14 cellular contexts compared by ENCODE assay signal in the genomic region with DNA sequence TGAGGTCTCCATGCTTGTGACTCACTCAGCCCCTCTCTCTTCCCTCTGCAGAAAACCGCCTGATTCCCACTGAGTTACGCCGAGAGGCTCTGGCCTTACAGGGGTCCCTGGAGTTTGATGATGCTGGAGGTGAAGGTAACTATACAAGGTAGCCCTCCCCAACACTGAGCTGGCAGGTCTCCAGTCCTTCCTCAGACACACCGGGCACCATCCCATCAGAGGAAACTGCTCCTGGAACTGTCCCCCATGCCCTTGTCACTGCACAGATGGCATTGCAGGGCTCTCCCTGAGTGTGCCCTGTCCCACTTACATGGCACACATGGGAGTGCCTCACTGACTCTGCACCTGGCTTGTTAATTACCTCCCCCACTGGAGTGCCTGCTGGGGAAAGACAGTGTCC. TPM values are rescaled to one million over a fixed set of nuclear protein-coding genes. Genes with fewer than 3 reads are reported as not detected.
DNase-seq lines count a peak whose midpoint lies in the region; ATAC-seq and TF ChIP-seq lines count a peak whose summit lies in the region.
"Had no signal": no experiment of that assay in that cellular context is flagged by ENCODE, and none has a peak within 500 bp of the region (broad histone marks: within the 10 kb centered on the region; RNA-seq: fewer than 3 reads in every experiment).

No MANE protein-coding gene starts in this region.

- CTCF ChIA-PET in activated CD4-positive, alpha-beta T cell treated with anti-CD3 and anti-CD28 coated beads for 36 hours (lab: Charles Lee): interaction anchor here (1.4 kb wide), 1 partner anchor 453 kb away, joined by 3 read pairs; no protein-coding TSS in a partner anchor

- peak overlapping the region; percentile 94 for H3K4me3 ChIP-seq in HFF-Myc (replicated peaks; ENCODE audit: low read depth, low read length)

- peaks cover 34% of the 10 kb centered on the region for H3K4me1 Mint-ChIP-seq in activated CD4-positive, alpha-beta T cell treated with anti-CD3 and anti-CD28 coated beads for 36 hours
- H3K4me1 Mint-ChIP-seq in activated T-helper 1 cell treated with anti-CD3 and anti-CD28 coated beads, Interleukin-12 subunit alpha, Interleukin-12 subunit beta, Interleukin-2, Interleukin-4 antibody, amounts not matched to agents 30 ng/mL and 10 ng/mL and 1 ng/mL, durations not matched to agents 14 hours and 24 hours and 36 hours (ENCODE audit: low read depth): peaks cover 21% of the 10 kb centered on the region
- H3K4me1 Mint-ChIP-seq in natural killer cell: peaks cover 25 to 42% of the 10 kb centered on the region in 2 donors

- intact Hi-C loops in activated CD4-positive, alpha-beta T cell treated with anti-CD3 and anti-CD28 coated beads for 36 hours (cut with DNase I, micrococcal nuclease): loop anchor here (5.0 to 10.0 kb wide), 3 partner anchors 383 to 1148 kb away; partner anchors contain the start of genes GPR148 (in 1 of the 2) and MZT2A (in 1 of the 2)
- intact Hi-C loops in activated T-helper 1 cell treated with anti-CD3 and anti-CD28 coated beads, Interleukin-12 subunit alpha, Interleukin-12 subunit beta, Interleukin-2, Interleukin-4 antibody, amounts not matched to agents 30 ng/mL and 10 ng/mL and 1 ng/mL, durations not matched to agents 14 hours and 24 hours and 36 hours (cut with micrococcal nuclease): loop anchor here (5.0 to 10.0 kb wide), 2 partner anchors 628 to 1340 kb away; no protein-coding TSS in a partner anchor
- intact Hi-C loops in natural killer cell (cut with micrococcal nuclease): no loop called here

- no peaks in the 10 kb centered on the region for H3K9me3 Mint-ChIP-seq in activated CD4-positive, alpha-beta T cell treated with anti-CD3 and anti-CD28 coated beads for 36 hours (ENCODE audit: low read depth)
- no peaks in the 10 kb centered on the region for H3K9me3 Mint-ChIP-seq in activated T-helper 1 cell treated with anti-CD3 and anti-CD28 coated beads, Interleukin-12 subunit alpha, Interleukin-12 subunit beta, Interleukin-2, Interleukin-4 antibody, amounts not matched to agents 30 ng/mL and 10 ng/mL and 1 ng/mL, durations not matched to agents 14 hours and 24 hours and 36 hours
- H3K9me3 Mint-ChIP-seq in natural killer cell: no peaks in the 10 kb centered on the region
- H3K9me3 Mint-ChIP-seq: stimulated activated naive B cell treated with anti-CD40 and anti-IgM and Interleukin-4, amounts not matched to agents 10 μg/mL and 1 μg/mL and 100 μg/mL, for 72 hours had no signal

- ATAC-seq in activated CD4-positive, alpha-beta T cell treated with anti-CD3 and anti-CD28 coated beads for 36 hours: no peak
- ATAC-seq in natural killer cell: no peak
- ATAC-seq: stimulated activated naive B cell treated with anti-CD40 and anti-IgM and Interleukin-4, amounts not matched to agents 10 μg/mL and 1 μg/mL and 100 μg/mL, for 72 hours had no signal

- POLR2A ChIA-PET in activated CD4-positive, alpha-beta T cell treated with anti-CD3 and anti-CD28 coated beads for 36 hours (lab: Charles Lee): interaction anchor here (0.9 to 1.1 kb wide), 2 partner anchors 9 kb away, joined by 3 read pairs; no protein-coding TSS in a partner anchor

- no peaks in the 10 kb centered on the region for H3K27me3 Mint-ChIP-seq in activated CD4-positive, alpha-beta T cell treated with anti-CD3 and anti-CD28 coated beads for 36 hours
- no peaks in the 10 kb centered on the region for H3K27me3 Mint-ChIP-seq in activated T-helper 1 cell treated with anti-CD3 and anti-CD28 coated beads, Interleukin-12 subunit alpha, Interleukin-12 subunit beta, Interleukin-2, Interleukin-4 antibody, amounts not matched to agents 30 ng/mL and 10 ng/mL and 1 ng/mL, durations not matched to agents 14 hours and 24 hours and 36 hours (ENCODE audit: insufficient read depth)
- no peaks in the 10 kb centered on the region for H3K27me3 Mint-ChIP-seq in natural killer cell (ENCODE audit: low read depth in 2 of 2)
- H3K27me3 Mint-ChIP-seq: stimulated activated naive B cell treated with anti-CD40 and anti-IgM and Interleukin-4, amounts not matched to agents 10 μg/mL and 1 μg/mL and 100 μg/mL, for 72 hours had no signal

- TF ChIP-seq CTCF in HFF-Myc (IDR thresholded peaks at IDR 0.05; ENCODE audit: low read depth, low read length, missing control alignments) (no peak), natural killer cell (IDR thresholded peaks at IDR 0.05) (no peak)

- peaks cover 65% of the 10 kb centered on the region for H3K36me3 Mint-ChIP-seq in activated CD4-positive, alpha-beta T cell treated with anti-CD3 and anti-CD28 coated beads for 36 hours (ENCODE audit: low read depth)
- peaks cover 49% of the 10 kb centered on the region for H3K36me3 Mint-ChIP-seq in activated T-helper 1 cell treated with anti-CD3 and anti-CD28 coated beads, Interleukin-12 subunit alpha, Interleukin-12 subunit beta, Interleukin-2, Interleukin-4 antibody, amounts not matched to agents 30 ng/mL and 10 ng/mL and 1 ng/mL, durations not matched to agents 14 hours and 24 hours and 36 hours (ENCODE audit: low read depth)
- no peaks in the 10 kb centered on the region for H3K36me3 Mint-ChIP-seq in natural killer cell

- no peak for DNase-seq in activated CD4-positive, alpha-beta T cell treated with anti-CD3 and anti-CD28 coated beads for 36 hours
- no peak for DNase-seq in activated CD4-positive, alpha-beta T cell treated with anti-CD3 and anti-CD28 coated beads for 4 hours
- DNase-seq in HFF-Myc (ENCODE audit: extremely low read depth, low read depth): no peak
- DNase-seq in activated T-helper 1 cell treated with anti-CD3 and anti-CD28 coated beads, Interleukin-12 subunit alpha, Interleukin-12 subunit beta, Interleukin-2, Interleukin-4 antibody, amounts not matched to agents 30 ng/mL and 10 ng/mL and 1 ng/mL, durations not matched to agents 14 hours and 24 hours and 36 hours (ENCODE audit: low spot score): no peak
- DNase-seq in natural killer cell: no peak
- no peak for DNase-seq in DMS 273 treated with DMSO at 0.1 percent for 48 hours (lab: John Stamatoyannopoulos, UW)
- no peak for DNase-seq in NCI-H69 (lab: John Stamatoyannopoulos, UW)
- DNase-seq in activated gamma-delta T cell treated with Interleukin-2 at 50 U/mL for 16 hours: no peak
- DNase-seq: activated effector memory CD4-positive, alpha-beta T cell treated with anti-CD3 and anti-CD28 coated beads, Interleukin-2, amount 50 U/mL, for 16 hours; caudate nucleus; foreskin fibroblast; NCI-H1417; NCI-H345; stimulated activated naive B cell treated with anti-CD40 and anti-IgM and Interleukin-4, amounts not matched to agents 10 μg/mL and 1 μg/mL and 100 μg/mL, for 72 hours had no signal

- no peak overlapping the region for H3K27ac Mint-ChIP-seq in activated CD4-positive, alpha-beta T cell treated with anti-CD3 and anti-CD28 coated beads for 36 hours
- H3K27ac Mint-ChIP-seq in activated T-helper 1 cell treated with anti-CD3 and anti-CD28 coated beads, Interleukin-12 subunit alpha, Interleukin-12 subunit beta, Interleukin-2, Interleukin-4 antibody, amounts not matched to agents 30 ng/mL and 10 ng/mL and 1 ng/mL, durations not matched to agents 14 hours and 24 hours and 36 hours: peak overlapping the region; percentile 13
- no peak overlapping the region for H3K27ac Mint-ChIP-seq in natural killer cell
- H3K27ac Mint-ChIP-seq: stimulated activated naive B cell treated with anti-CD40 and anti-IgM and Interleukin-4, amounts not matched to agents 10 μg/mL and 1 μg/mL and 100 μg/mL, for 72 hours had no signal

- H3K4me3 Mint-ChIP-seq in activated CD4-positive, alpha-beta T cell treated with anti-CD3 and anti-CD28 coated beads for 36 hours: peak overlapping the region; percentile 98
- peak overlapping the region; percentile 100 for H3K4me3 Mint-ChIP-seq in activated T-helper 1 cell treated with anti-CD3 and anti-CD28 coated beads, Interleukin-12 subunit alpha, Interleukin-12 subunit beta, Interleukin-2, Interleukin-4 antibody, amounts not matched to agents 30 ng/mL and 10 ng/mL and 1 ng/mL, durations not matched to agents 14 hours and 24 hours and 36 hours
- H3K4me3 Mint-ChIP-seq in natural killer cell: peak overlapping the region; percentile 1

RNA-seq across cellular contexts. Expression of gene IMP4, which starts 1.9 kb away (rescaled TPM):
- 100 to 1,000 TPM; 148 to 169 TPM for total RNA-seq in activated CD4-positive, alpha-beta T cell treated with anti-CD3 and anti-CD28 coated beads for 36 hours
- total RNA-seq in activated T-helper 1 cell treated with anti-CD3 and anti-CD28 coated beads, Interleukin-12 subunit alpha, Interleukin-12 subunit beta, Interleukin-2, Interleukin-4 antibody, amounts not matched to agents 30 ng/mL and 10 ng/mL and 1 ng/mL, durations not matched to agents 14 hours and 24 hours and 36 hours: 169 and 184 TPM in 2 replicates
- total RNA-seq in natural killer cell: 10 to 100 TPM; 60.5 to 80.6 (median 72.9) TPM

RNA-seq across cellular contexts. Expression of gene PTPN18, which starts 11.3 kb away (rescaled TPM):
- total RNA-seq in activated CD4-positive, alpha-beta T cell treated with anti-CD3 and anti-CD28 coated beads for 36 hours: 10 to 100 TPM; 41.6 to 49.3 TPM
- 66.9 and 68.9 TPM in 2 replicates for total RNA-seq in activated T-helper 1 cell treated with anti-CD3 and anti-CD28 coated beads, Interleukin-12 subunit alpha, Interleukin-12 subunit beta, Interleukin-2, Interleukin-4 antibody, amounts not matched to agents 30 ng/mL and 10 ng/mL and 1 ng/mL, durations not matched to agents 14 hours and 24 hours and 36 hours
- total RNA-seq in natural killer cell: 100 to 1,000 TPM; 189 to 194 (median 192) TPM

Comparison
In these comparisons a context has a peak if more than half of its experiments do, and no peak if none do; other contexts are left out.
1. H3K4me3 Mint-ChIP-seq: peak in every context shown above with its lines; median percentile 100 in activated T-helper 1 cell treated with anti-CD3 and anti-CD28 coated beads, Interleukin-12 subunit alpha, Interleukin-12 subunit beta, Interleukin-2, Interleukin-4 antibody, amounts not matched to agents 30 ng/mL and 10 ng/mL and 1 ng/mL, durations not matched to agents 14 hours and 24 hours and 36 hours; 98 in activated CD4-positive, alpha-beta T cell treated with anti-CD3 and anti-CD28 coated beads for 36 hours; 1 in natural killer cell.